In genomic region chr20:51463560-51463959, GRCh38 we compare ENCODE assay signal across 13 cellular contexts.
DNase-seq lines count a peak whose midpoint lies in the region; ATAC-seq and TF ChIP-seq lines count a peak whose summit lies in the region.
"Had no signal": no experiment of that assay in that cellular context is flagged by ENCODE, and none has a peak within 500 bp of the region (broad histone marks: within the 10 kb centered on the region; RNA-seq: fewer than 3 reads in every experiment).

No MANE protein-coding gene starts in this region.

- H3K27me3 ChIP-seq in SJCRH30 = peaks cover 25% of the 10 kb centered on the region
- no peaks in the 10 kb centered on the region for H3K27me3 ChIP-seq in PC-9 (ENCODE audit: insufficient read depth, low read depth)
- H3K27me3 ChIP-seq: tibial artery had no signal

- CTCF ChIA-PET in activated B cell treated with CpG ODN at 0.5 μM for 24 hours (lab: Charles Lee) = no interaction called here
- CTCF ChIA-PET in PC-9 (lab: Charles Lee) = no interaction called here

- H3K4me3 Mint-ChIP-seq in activated T-cell treated with anti-CD3 and anti-CD28 coated beads, Interleukin-2, amount 50 U/mL, for 72 hours = no peak overlapping the region
- H3K4me3 Mint-ChIP-seq in activated B cell treated with CpG ODN at 0.5 μM for 24 hours = no peak overlapping the region
- no peak overlapping the region for H3K4me3 Mint-ChIP-seq in stimulated activated naive CD8-positive, alpha-beta T cell treated with anti-CD3 and anti-CD28 coated beads, Interleukin-15, amount 100 ng/mL, for 72 hours
- H3K4me3 Mint-ChIP-seq: CD14-positive monocyte had no signal

- H3K27ac Mint-ChIP-seq in activated T-cell treated with anti-CD3 and anti-CD28 coated beads, Interleukin-2, amount 50 U/mL, for 72 hours = peak overlapping the region; percentile 26
- peak overlapping the region; percentile 20 for H3K27ac Mint-ChIP-seq in activated B cell treated with CpG ODN at 0.5 μM for 24 hours
- H3K27ac Mint-ChIP-seq in stimulated activated naive CD8-positive, alpha-beta T cell treated with anti-CD3 and anti-CD28 coated beads, Interleukin-15, amount 100 ng/mL, for 72 hours = peak overlapping the region; percentile 19 to 71
- H3K27ac Mint-ChIP-seq: CD14-positive monocyte had no signal

- BruUV-seq in PC-9 (replicated peaks; lab: Mats Ljungman, UMichigan) = no TSS peak

- H2AFZ ChIP-seq in PC-9 = no peak overlapping the region

- no peaks in the 10 kb centered on the region for H3K79me2 ChIP-seq in PC-9 (ENCODE audit: low read depth)

- no peak overlapping the region for H3K4me3 ChIP-seq in SJCRH30
- no peak overlapping the region for H3K4me3 ChIP-seq in PC-9
- H3K4me3 ChIP-seq: tibial artery had no signal

- no peaks in the 10 kb centered on the region for H3K9me2 ChIP-seq in PC-9 (ENCODE audit: insufficient read depth)

- no peaks in the 10 kb centered on the region; the same call in 1 of the 2 replicates for H4K20me1 ChIP-seq in PC-9 (ENCODE audit: insufficient read depth)

- H3K27ac ChIP-seq in SJCRH30 (no peak overlapping the region), PC-9 (no peak overlapping the region)
- H3K27ac ChIP-seq: tibial artery had no signal

- H3K4me2 ChIP-seq in PC-9 = no peak overlapping the region

- H3K9me3 Mint-ChIP-seq in activated T-cell treated with anti-CD3 and anti-CD28 coated beads, Interleukin-2, amount 50 U/mL, for 72 hours = no peaks in the 10 kb centered on the region
- H3K9me3 Mint-ChIP-seq in activated B cell treated with CpG ODN at 0.5 μM for 24 hours = no peaks in the 10 kb centered on the region
- H3K9me3 Mint-ChIP-seq in stimulated activated naive CD8-positive, alpha-beta T cell treated with anti-CD3 and anti-CD28 coated beads, Interleukin-15, amount 100 ng/mL, for 72 hours = no peaks in the 10 kb centered on the region

- peaks cover 34% of the 10 kb centered on the region for H3K4me1 Mint-ChIP-seq in activated T-cell treated with anti-CD3 and anti-CD28 coated beads, Interleukin-2, amount 50 U/mL, for 72 hours (ENCODE audit: low read depth)
- peaks cover 41% of the 10 kb centered on the region for H3K4me1 Mint-ChIP-seq in activated B cell treated with CpG ODN at 0.5 μM for 24 hours
- peaks cover 28% of the 10 kb centered on the region for H3K4me1 Mint-ChIP-seq in stimulated activated naive CD8-positive, alpha-beta T cell treated with anti-CD3 and anti-CD28 coated beads, Interleukin-15, amount 100 ng/mL, for 72 hours

- intact Hi-C loops in activated B cell treated with CpG ODN at 0.5 μM for 24 hours (cut with micrococcal nuclease) (loop anchor here (5.0 kb wide), 1 partner anchor 76 kb away; no protein-coding TSS in a partner anchor), PC-9 (cut with micrococcal nuclease; ENCODE audit: unreplicated experiment) (no loop called here)

- POLR2A ChIA-PET in activated B cell treated with CpG ODN at 0.5 μM for 24 hours (lab: Charles Lee) = interaction anchor here (0.9 to 1.2 kb wide), 2 partner anchors 63 to 78 kb away, joined by 3 read pairs; no protein-coding TSS in a partner anchor
- POLR2A ChIA-PET in PC-9 (lab: Charles Lee; ENCODE audit: unreplicated experiment) = no interaction called here

- H3K36me3 Mint-ChIP-seq in activated T-cell treated with anti-CD3 and anti-CD28 coated beads, Interleukin-2, amount 50 U/mL, for 72 hours (ENCODE audit: insufficient read depth in 2 of 2) = peaks cover 10 to 35% of the 10 kb centered on the region in 2 donors
- peaks cover 71% of the 10 kb centered on the region for H3K36me3 Mint-ChIP-seq in activated B cell treated with CpG ODN at 0.5 μM for 24 hours (ENCODE audit: low read depth)
- H3K36me3 Mint-ChIP-seq: CD14-positive monocyte had no signal

- TF ChIP-seq CTCF in activated B cell treated with CpG ODN at 0.5 μM for 24 hours (IDR thresholded peaks at IDR 0.05) (no peak), PC-9 (conservative IDR thresholded peaks at IDR 0.05) (no peak)

- no peaks in the 10 kb centered on the region for H3K36me3 ChIP-seq in SJCRH30
- H3K36me3 ChIP-seq in PC-9 (ENCODE audit: low read depth) = no peaks in the 10 kb centered on the region
- H3K36me3 ChIP-seq: tibial artery had no signal

- DNase-seq in activated T-cell treated with anti-CD3 and anti-CD28 coated beads, Interleukin-2, amount 50 U/mL, for 72 hours = no peak
- no peak for DNase-seq in activated T-cell treated with anti-CD3 and anti-CD28 coated beads, Interleukin-2, amount 50 U/mL, for 48 hours
- DNase-seq in activated B cell treated with CpG ODN at 0.5 μM for 24 hours (no peak), mesenteric fat pad (ENCODE audit: low spot score) (peak; percentile 47), SJCRH30 (no peak), PC-9 (no peak)
- DNase-seq in stimulated activated naive CD8-positive, alpha-beta T cell treated with anti-CD3 and anti-CD28 coated beads, Interleukin-15, amount 100 ng/mL, for 72 hours = no peak
- DNase-seq: activated gamma-delta T cell treated with Interleukin-2 at 50 U/mL for 16 hours, NCI-H1417 treated with DMSO at 0.1 percent for 48 hours, NCI-H2171 treated with DMSO at 0.1 percent for 48 hours had no signal

- H3F3A ChIP-seq in PC-9 (ENCODE audit: insufficient read depth, low read depth) = no peaks in the 10 kb centered on the region; the same call in 1 of the 2 replicates

- ATAC-seq in activated T-cell treated with anti-CD3 and anti-CD28 coated beads, Interleukin-2, amount 50 U/mL, for 72 hours (replicated peaks in 1 of 2) = peak; percentile 65 to 79
- ATAC-seq in activated B cell treated with CpG ODN at 0.5 μM for 24 hours (ENCODE audit: low read depth) = no peak
- ATAC-seq in stimulated activated naive CD8-positive, alpha-beta T cell treated with anti-CD3 and anti-CD28 coated beads, Interleukin-15, amount 100 ng/mL, for 72 hours = no peak
- ATAC-seq in GM19452 (IDR thresholded peaks at IDR 0.05; ENCODE audit: unreplicated experiment) = no peak

- H3K27me3 Mint-ChIP-seq in activated T-cell treated with anti-CD3 and anti-CD28 coated beads, Interleukin-2, amount 50 U/mL, for 72 hours (ENCODE audit: low read depth) = no peaks in the 10 kb centered on the region
- H3K27me3 Mint-ChIP-seq in activated B cell treated with CpG ODN at 0.5 μM for 24 hours = no peaks in the 10 kb centered on the region
- H3K27me3 Mint-ChIP-seq in stimulated activated naive CD8-positive, alpha-beta T cell treated with anti-CD3 and anti-CD28 coated beads, Interleukin-15, amount 100 ng/mL, for 72 hours = no peaks in the 10 kb centered on the region

- H3K4me1 ChIP-seq in SJCRH30 = no peaks in the 10 kb centered on the region
- peaks cover 3% of the 10 kb centered on the region for H3K4me1 ChIP-seq in PC-9 (replicated peaks; ENCODE audit: insufficient read depth)

- H3K9me3 ChIP-seq in SJCRH30 (replicated peaks) (peaks cover 3% of the 10 kb centered on the region; the same call in 1 of the 2 replicates), PC-9 (ENCODE audit: insufficient read depth, low read depth) (no peaks in the 10 kb centered on the region)
- H3K9me3 ChIP-seq: tibial artery had no signal

Comparison
In these comparisons a context has a peak if more than half of its experiments do, and no peak if none do; other contexts are left out.
1. ATAC-seq: peak in activated T-cell treated with anti-CD3 and anti-CD28 coated beads, Interleukin-2, amount 50 U/mL, for 72 hours (2 of 2); none in activated B cell treated with CpG ODN at 0.5 μM for 24 hours (single experiment), stimulated activated naive CD8-positive, alpha-beta T cell treated with anti-CD3 and anti-CD28 coated beads, Interleukin-15, amount 100 ng/mL, for 72 hours (single experiment) and GM19452 (single experiment).
2. Peak in every context shown above with its lines, with median percentiles within 50 percentile points of each other: H3K27ac Mint-ChIP-seq.